Comparison of ENCODE assay signal across 13 cellular contexts in genomic region chr6:11215773-11216172, GRCh38. TPM values are rescaled to one million over a fixed set of nuclear protein-coding genes. Genes with fewer than 3 reads are reported as not detected.
DNase-seq lines count a peak whose midpoint lies in the region; ATAC-seq and TF ChIP-seq lines count a peak whose summit lies in the region.
"Had no signal": no experiment of that assay in that cellular context is flagged by ENCODE, and none has a peak within 500 bp of the region (broad histone marks: within the 10 kb centered on the region; RNA-seq: fewer than 3 reads in every experiment).

No MANE protein-coding gene starts in this region.

- H3K27ac ChIP-seq in lower lobe of right lung (peak overlapping the region; percentile 83), smooth muscle cell (ENCODE audit: low read depth) (peak overlapping the region; percentile 99)
- H3K27ac ChIP-seq: cardiac muscle cell had no signal

- WGBS in smooth muscle cell (ENCODE audit: low lambda C conversion rate), result 87% methylated on average over 7 of the region's 7 CpGs

- no peak overlapping the region for H3K27ac Mint-ChIP-seq in glutamatergic neuron (ENCODE audit: unreplicated experiment)

- H3K4me1 ChIP-seq in lower lobe of right lung (peaks cover 100% of the 10 kb centered on the region), smooth muscle cell (ENCODE audit: low read depth) (peaks cover 31% of the 10 kb centered on the region)

- no peak overlapping the region for H3K4me3 Mint-ChIP-seq in glutamatergic neuron (ENCODE audit: unreplicated experiment)

- H2AFZ ChIP-seq in smooth muscle cell (ENCODE audit: low read depth), result no peak overlapping the region

- H3F3A ChIP-seq in smooth muscle cell (ENCODE audit: low read depth), result peaks cover 36% of the 10 kb centered on the region

- no peak overlapping the region for H3K4me2 ChIP-seq in smooth muscle cell

- no peaks in the 10 kb centered on the region for H3K27me3 Mint-ChIP-seq in glutamatergic neuron (ENCODE audit: unreplicated experiment)

- H3K9me3 ChIP-seq in lower lobe of right lung (no peaks in the 10 kb centered on the region), smooth muscle cell (replicated peaks; ENCODE audit: low read depth) (no peaks in the 10 kb centered on the region)

- no peak overlapping the region for H3K9ac ChIP-seq in smooth muscle cell (ENCODE audit: low read depth)

- H3K36me3 ChIP-seq in lower lobe of right lung (peaks cover 51% of the 10 kb centered on the region), smooth muscle cell (ENCODE audit: low read depth) (no peaks in the 10 kb centered on the region)
- H3K36me3 ChIP-seq: cardiac muscle cell had no signal

- H3K36me3 Mint-ChIP-seq in glutamatergic neuron (ENCODE audit: unreplicated experiment), result no peaks in the 10 kb centered on the region

- H3K4me1 Mint-ChIP-seq in glutamatergic neuron (ENCODE audit: low read depth, unreplicated experiment), result peaks cover 8% of the 10 kb centered on the region

- peaks cover 93% of the 10 kb centered on the region for H4K20me1 ChIP-seq in smooth muscle cell (ENCODE audit: low read depth)

- no peaks in the 10 kb centered on the region for H3K27me3 ChIP-seq in lower lobe of right lung (ENCODE audit: low read depth)
- H3K27me3 ChIP-seq in smooth muscle cell (ENCODE audit: low read depth), result no peaks in the 10 kb centered on the region
- H3K27me3 ChIP-seq: cardiac muscle cell had no signal

- peak; percentile 3 to 5 for ATAC-seq in lower lobe of right lung
- no peak for ATAC-seq in GM21528 (IDR thresholded peaks at IDR 0.05; ENCODE audit: low FRiP score, unreplicated experiment)
- ATAC-seq: activated CD4-positive, CD25-positive, alpha-beta regulatory T cell treated with anti-CD3 and anti-CD28 coated beads, Interleukin-2, amount 50 U/mL, for 24 hours had no signal

- no peaks in the 10 kb centered on the region for H3K9me3 Mint-ChIP-seq in glutamatergic neuron (ENCODE audit: unreplicated experiment)

- H3K4me3 ChIP-seq in lower lobe of right lung (no peak overlapping the region), smooth muscle cell (no peak overlapping the region)
- H3K4me3 ChIP-seq: cardiac muscle cell had no signal

- intact Hi-C loops in lower lobe of right lung (cut with DNase I), result no loop called here

- H3K79me2 ChIP-seq in smooth muscle cell (ENCODE audit: low read depth), result peaks cover 100% of the 10 kb centered on the region

- TF ChIP-seq CTCF in lower lobe of right lung (IDR thresholded peaks at IDR 0.05) (no peak), smooth muscle cell (IDR thresholded peaks at IDR 0.05; ENCODE audit: borderline replicate concordance, insufficient read depth, poor library complexity, severe bottlenecking) (no peak), glutamatergic neuron (IDR thresholded peaks at IDR 0.05; ENCODE audit: partially characterized antibody, unreplicated experiment) (no peak)

- DNase-seq in DMS79 treated with DMSO at 0.1 percent for 48 hours (lab: John Stamatoyannopoulos, UW) (peak; percentile 41), astrocyte of the hippocampus (ENCODE audit: low read depth, low spot score) (peak; percentile 87), lower lobe of right lung (no peak), smooth muscle cell (lab: John Stamatoyannopoulos, UW; ENCODE audit: unreplicated experiment) (no peak), NCI-H1048 (lab: John Stamatoyannopoulos, UW) (no peak), cerebellar nuclear complex (lab: John Stamatoyannopoulos, UW) (no peak), glutamatergic neuron (no peak)
- DNase-seq: activated T-cell treated with anti-CD3 and anti-CD28 coated beads, Interleukin-2, amount 50 U/mL, for 48 hours; IMR-90; NCI-H1694 treated with DMSO at 0.1 percent for 48 hours had no signal

RNA-seq across cellular contexts. Expression of gene NEDD9, which starts 16.7 kb away (rescaled TPM):
- 127 TPM for total RNA-seq in lower lobe of right lung
- total RNA-seq in smooth muscle cell, result 127 and 139 TPM in 2 replicates
- 75.2 and 85.6 TPM in 2 replicates for polyA plus RNA-seq in smooth muscle cell
- total RNA-seq in glutamatergic neuron (ENCODE audit: unreplicated experiment), result 0.71 TPM

Comparison
In these comparisons a context has a peak if more than half of its experiments do, and no peak if none do; other contexts are left out.
1. DNase-seq: peak in DMS79 treated with DMSO at 0.1 percent for 48 hours (single experiment) and astrocyte of the hippocampus (single experiment); none in lower lobe of right lung (single experiment), smooth muscle cell (single experiment), NCI-H1048 (single experiment), cerebellar nuclear complex (0 of 2) and glutamatergic neuron (single experiment).
2. RNA of gene NEDD9, which starts 16.7 kb away (total RNA-seq): 127 to 139 TPM in smooth muscle cell and 127 TPM in lower lobe of right lung (single experiment); 0.71 TPM in glutamatergic neuron (single experiment); every median in the first group is over 10 times any median in the second.